ENCODE assay signal across 24 cellular contexts in genomic region chr3:107953707-107954106, GRCh38.
DNase-seq lines count a peak whose midpoint lies in the region; ATAC-seq and TF ChIP-seq lines count a peak whose summit lies in the region.
"Had no signal": no experiment of that assay in that cellular context is flagged by ENCODE, and none has a peak within 500 bp of the region (broad histone marks: within the 10 kb centered on the region; RNA-seq: fewer than 3 reads in every experiment).

No MANE protein-coding gene starts in this region.

- in situ Hi-C loops in KBM-7 (cut with MboI; ENCODE audit: low pct_unique_long_range_greater_than_20kb, low sequenced_read_pairs), result no loop called here

- no peak overlapping the region for H3K27ac ChIP-seq in DND-41 (ENCODE audit: low read length)
- H3K27ac ChIP-seq in mesendoderm (ENCODE audit: low read depth, low read length), result no peak overlapping the region
- no peak overlapping the region for H3K27ac ChIP-seq in suprapubic skin
- H3K27ac ChIP-seq: foreskin keratinocyte, neutrophil, sigmoid colon had no signal

- DNase-seq in DND-41 (peak; percentile 34), KBM-7 (peak; percentile 54), T-helper 17 cell (no peak), mesendoderm (peak; percentile 44), suprapubic skin (ENCODE audit: low spot score in 2 of 2) (no peak), SW480 (ENCODE audit: low spot score) (no peak), DMS79 (lab: John Stamatoyannopoulos, UW) (no peak)
- DNase-seq: activated CD8-positive, alpha-beta memory T cell treated with anti-CD3 and anti-CD28 coated beads for 24 hours; activated gamma-delta T cell treated with Interleukin-2 at 50 U/mL for 16 hours; activated T-cell treated with anti-CD3 and anti-CD28 coated beads, Interleukin-2, amount 50 U/mL, for 1 hour; caudate nucleus; cortex of kidney; EL; IMR-90; left cardiac atrium; mammary epithelial cell; NCI-H1417 treated with DMSO at 0.1 percent for 48 hours; NCI-H446; sigmoid colon; stimulated activated naive CD4-positive, alpha-beta T cell had no signal

- H4K20me1 ChIP-seq in DND-41 (ENCODE audit: insufficient read depth, low read length), result no peaks in the 10 kb centered on the region

- WGBS in mesendoderm (ENCODE audit: extremely low coverage, insufficient coverage, low lambda C conversion rate), result no CpG with 5 or more reads among the region's 3 CpGs
- 82% methylated on average over 3 of the region's 3 CpGs for WGBS in suprapubic skin

- ATAC-seq in DND-41 (ENCODE audit: insufficient read depth, low read depth) (peak; percentile 57), T-helper 17 cell (peak; percentile 18)
- ATAC-seq: esophagus mucosa, left cardiac atrium had no signal

- H3K9ac ChIP-seq in DND-41 (ENCODE audit: low read depth, low read length) (no peak overlapping the region), mesendoderm (ENCODE audit: low read length) (no peak overlapping the region)

- H3K56ac ChIP-seq in mesendoderm (ENCODE audit: low read length), result no peak overlapping the region

- H2BK120ac ChIP-seq in mesendoderm (ENCODE audit: low read depth, low read length), result no peak overlapping the region

- H3K4ac ChIP-seq in mesendoderm (ENCODE audit: low read depth, low read length), result no peak overlapping the region

- no peaks in the 10 kb centered on the region for H3K79me2 ChIP-seq in DND-41 (ENCODE audit: insufficient read depth, low read length)
- no peaks in the 10 kb centered on the region for H3K79me2 ChIP-seq in mesendoderm (ENCODE audit: control insufficient read depth, insufficient read depth, low read length)

- H2BK5ac ChIP-seq in mesendoderm (ENCODE audit: low read length), result no peak overlapping the region

- peaks cover 26% of the 10 kb centered on the region for H3K4me1 Mint-ChIP-seq in T-helper 17 cell

- H2BK15ac ChIP-seq in mesendoderm (replicated peaks; ENCODE audit: low read depth), result no peak overlapping the region

- H3K27me3 ChIP-seq in DND-41 (ENCODE audit: insufficient read depth, low read length, poor library complexity), result no peaks in the 10 kb centered on the region
- H3K27me3 ChIP-seq in mesendoderm (ENCODE audit: insufficient read depth, low read length, poor library complexity), result no peaks in the 10 kb centered on the region
- H3K27me3 ChIP-seq in suprapubic skin, result no peaks in the 10 kb centered on the region
- H3K27me3 ChIP-seq: sigmoid colon had no signal

- no peak for TF ChIP-seq EP300 in suprapubic skin (IDR thresholded peaks at IDR 0.05)

- H3K79me1 ChIP-seq in mesendoderm (ENCODE audit: low read length), result no peaks in the 10 kb centered on the region

- H3K4me2 ChIP-seq in DND-41 (ENCODE audit: insufficient read depth, low read length) (no peak overlapping the region), mesendoderm (ENCODE audit: low read length) (no peak overlapping the region)

- no peak overlapping the region for H3K4me3 ChIP-seq in DND-41 (ENCODE audit: low read depth in 1 of 2, low read length in 2 of 2)
- H3K4me3 ChIP-seq in mesendoderm (ENCODE audit: low read length), result no peak overlapping the region
- H3K4me3 ChIP-seq in suprapubic skin, result no peak overlapping the region
- H3K4me3 ChIP-seq: sigmoid colon had no signal

- no peak overlapping the region for H4K5ac ChIP-seq in mesendoderm (ENCODE audit: low read length)

- no peak overlapping the region for H3K18ac ChIP-seq in mesendoderm (ENCODE audit: low read length)

- no peaks in the 10 kb centered on the region for H3K36me3 Mint-ChIP-seq in T-helper 17 cell (ENCODE audit: low read depth)

- peak overlapping the region; percentile 33 for H3K4me3 Mint-ChIP-seq in T-helper 17 cell

- H3K27ac Mint-ChIP-seq in T-helper 17 cell, result no peak overlapping the region
- H3K27ac Mint-ChIP-seq: progenitor cell of endocrine pancreas had no signal

- H3K36me3 ChIP-seq in DND-41 (ENCODE audit: insufficient read depth, low read length), result no peaks in the 10 kb centered on the region
- no peaks in the 10 kb centered on the region for H3K36me3 ChIP-seq in mesendoderm (ENCODE audit: control insufficient read depth, insufficient read depth, low read length)
- no peaks in the 10 kb centered on the region for H3K36me3 ChIP-seq in suprapubic skin
- H3K36me3 ChIP-seq: neutrophil, sigmoid colon had no signal

- no peak overlapping the region for H4K8ac ChIP-seq in mesendoderm (ENCODE audit: low read depth, low read length)

- TF ChIP-seq CTCF in DND-41 (IDR thresholded peaks at IDR 0.05; ENCODE audit: borderline replicate concordance, extremely low read depth, low read length, poor library complexity, severe bottlenecking) (no peak), suprapubic skin (IDR thresholded peaks at IDR 0.05) (no peak)

- peaks cover 29% of the 10 kb centered on the region for H3K4me1 ChIP-seq in DND-41 (ENCODE audit: insufficient read depth, low read length)
- H3K4me1 ChIP-seq in mesendoderm (ENCODE audit: control insufficient read depth, low read depth, low read length), result no peaks in the 10 kb centered on the region
- peaks cover 20% of the 10 kb centered on the region for H3K4me1 ChIP-seq in suprapubic skin
- H3K4me1 ChIP-seq: foreskin keratinocyte had no signal

- no peaks in the 10 kb centered on the region for H3K27me3 Mint-ChIP-seq in T-helper 17 cell

- H3K9me3 ChIP-seq in DND-41 (ENCODE audit: insufficient read depth, low read length, severe bottlenecking) (no peaks in the 10 kb centered on the region), T-helper 17 cell (ENCODE audit: control insufficient read depth, low read length, poor library complexity, severe bottlenecking) (no peaks in the 10 kb centered on the region), suprapubic skin (no peaks in the 10 kb centered on the region)
- H3K9me3 ChIP-seq: neutrophil, sigmoid colon had no signal

- H2AK5ac ChIP-seq in mesendoderm (ENCODE audit: low read length), result no peak overlapping the region

- no peak overlapping the region for H3K23ac ChIP-seq in mesendoderm (ENCODE audit: low read length)

- TF ChIP-seq POLR2A in suprapubic skin (IDR thresholded peaks at IDR 0.05), result no peak

- no peak overlapping the region for H2AFZ ChIP-seq in DND-41 (ENCODE audit: low read depth, low read length)

Comparison
In these comparisons a context has a peak if more than half of its experiments do, and no peak if none do; other contexts are left out.
1. DNase-seq: peak in DND-41 (single experiment), KBM-7 (single experiment) and mesendoderm (single experiment); none in T-helper 17 cell (0 of 3), suprapubic skin (0 of 2), SW480 (single experiment) and DMS79 (single experiment).